ENCODE assay signal across 8 cellular contexts in the genomic region with DNA sequence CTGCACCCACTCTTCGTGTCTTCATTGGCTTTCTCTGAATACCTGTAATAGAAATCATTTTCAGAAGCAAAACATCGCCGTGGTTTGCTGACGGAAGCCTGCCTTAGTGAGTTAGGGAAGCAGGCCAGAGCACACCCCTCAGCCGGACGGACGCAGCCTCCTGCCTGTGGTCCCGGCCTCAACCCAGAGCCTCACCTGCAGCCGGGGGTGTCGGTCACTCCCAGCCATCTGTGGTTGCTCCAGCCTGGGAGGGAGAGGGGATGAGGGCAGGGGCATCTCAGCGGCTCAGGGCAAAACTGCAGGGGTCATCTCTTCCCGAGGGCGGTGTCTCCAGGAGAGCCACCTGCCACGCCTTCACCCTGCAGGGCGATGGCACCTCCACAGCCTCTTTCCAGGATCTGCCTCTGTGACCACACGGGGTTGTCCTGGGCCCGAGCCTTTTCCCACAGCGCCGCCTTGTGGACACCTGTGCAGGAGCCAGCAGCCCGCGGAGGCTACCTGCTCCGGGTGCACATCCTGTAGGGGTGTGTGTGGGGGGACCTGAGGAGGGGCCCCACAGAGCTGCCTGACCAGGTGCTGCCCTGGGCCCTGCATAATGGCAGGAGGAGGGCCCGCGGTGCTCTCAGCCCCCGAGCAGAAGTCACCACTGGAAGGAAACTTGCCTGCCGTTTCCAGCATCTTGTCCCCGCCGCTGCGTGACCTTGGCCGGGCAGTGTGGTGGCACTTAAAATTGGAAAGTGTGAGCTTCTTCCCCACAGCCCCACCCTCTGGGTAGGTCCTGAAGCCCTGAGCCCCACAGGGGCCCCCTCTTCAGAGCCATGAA.
DNase-seq lines count a peak whose midpoint lies in the region; ATAC-seq and TF ChIP-seq lines count a peak whose summit lies in the region.

No MANE protein-coding gene starts in this region.

- peak; percentile 76 for DNase-seq in NCI-H2196 (lab: John Stamatoyannopoulos, UW; ENCODE audit: unreplicated experiment)
- peak; percentile 84 to 86 for DNase-seq in activated CD4-positive, alpha-beta T cell treated with anti-CD3 and anti-CD28 coated beads, Interleukin-2, amount 50 U/mL, for 4 hours
- no peak for DNase-seq in coronary artery (ENCODE audit: low spot score)
- DNase-seq in memory B cell (ENCODE audit: low spot score in 2 of 2), result peak; percentile 79 to 87
- peak; percentile 83 for DNase-seq in stimulated activated CD8-positive, alpha-beta memory T cell treated with anti-CD3 and anti-CD28 coated beads, Interleukin-15, amount 100 ng/mL, for 24 hours (ENCODE audit: low read depth)

- peak; percentile 99 for TF ChIP-seq CTCF in 22Rv1 (IDR thresholded peaks at IDR 0.05)
- TF ChIP-seq CTCF in coronary artery (IDR thresholded peaks at IDR 0.05), result peak; percentile 80

- H3K27ac Mint-ChIP-seq in memory B cell, result no peak overlapping the region

- H3K27me3 Mint-ChIP-seq in memory B cell, result no peaks in the 10 kb centered on the region

- H3K36me3 Mint-ChIP-seq in memory B cell, result peaks cover 13% of the 10 kb centered on the region

- peaks cover 6% of the 10 kb centered on the region for H3K4me1 Mint-ChIP-seq in memory B cell

- H3K27ac ChIP-seq in 22Rv1, result no peak overlapping the region
- H3K27ac ChIP-seq in coronary artery, result peak overlapping the region in 1 of 2 donors; percentile 3

- H3K9me3 Mint-ChIP-seq in memory B cell, result no peaks in the 10 kb centered on the region

- H3K4me3 ChIP-seq in coronary artery, result no peak overlapping the region

- ATAC-seq in GM18498 (IDR thresholded peaks at IDR 0.05; ENCODE audit: unreplicated experiment) (peak; percentile 76), HG02938 (IDR thresholded peaks at IDR 0.05; ENCODE audit: unreplicated experiment) (peak; percentile 58), memory B cell (ENCODE audit: low read depth) (peak; percentile 95)

- H3K4me3 Mint-ChIP-seq in memory B cell, result no peak overlapping the region
